8 cellular contexts compared by ENCODE assay signal in the genomic region with DNA sequence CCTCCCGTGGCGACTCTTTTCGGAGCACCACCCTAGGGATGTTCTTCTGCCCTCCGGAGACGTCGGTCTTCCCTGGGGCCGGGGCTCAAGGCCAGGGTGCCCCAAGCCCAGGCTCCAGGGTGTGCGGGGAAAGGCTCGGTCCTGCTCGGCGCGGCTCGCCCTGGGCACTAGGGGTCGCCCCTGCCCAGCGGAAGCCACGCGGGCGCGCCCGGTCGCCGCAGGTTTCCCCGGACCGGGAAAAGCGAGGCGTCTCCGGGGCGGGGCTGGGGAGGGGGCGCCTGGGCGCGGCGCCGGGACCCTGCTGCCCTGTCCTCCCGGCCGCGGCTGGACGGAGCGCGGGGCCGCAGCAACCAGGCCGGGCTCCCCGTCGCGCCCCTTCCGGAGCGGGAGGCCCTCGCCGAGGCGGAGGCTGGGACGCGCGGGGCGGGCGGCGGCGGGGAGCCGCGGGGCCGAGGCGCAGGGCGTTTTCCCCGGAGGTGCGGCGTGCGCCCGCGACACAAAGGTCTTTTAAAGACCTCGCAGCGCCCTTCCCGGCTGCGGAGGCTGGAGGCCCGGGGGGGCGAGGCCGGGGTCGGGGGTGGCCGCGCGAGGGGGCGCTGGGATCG.
DNase-seq lines count a peak whose midpoint lies in the region; ATAC-seq and TF ChIP-seq lines count a peak whose summit lies in the region.

No MANE protein-coding gene starts in this region.

- H3K27me3 Mint-ChIP-seq in naive B cell: peaks cover 0 to 17% (median 9%) of the 10 kb centered on the region in 3 donors

- no peaks in the 10 kb centered on the region; the same call in none of the 2 replicates for H3K9me3 ChIP-seq in OCI-LY3 (ENCODE audit: insufficient read depth, low read length)

- H3K27me3 ChIP-seq in BJ (ENCODE audit: control insufficient read depth, insufficient read depth, low read length) (no peaks in the 10 kb centered on the region), OCI-LY3 (ENCODE audit: low read depth, low read length) (peaks cover 11% of the 10 kb centered on the region; the same call in 1 of the 2 replicates)

- peak overlapping the region; percentile 45 to 92 (median 74) for H3K4me3 Mint-ChIP-seq in naive B cell
- H3K4me3 Mint-ChIP-seq in stimulated activated effector memory CD8-positive, alpha-beta T cell treated with anti-CD3 and anti-CD28 coated beads, Interleukin-12 subunit alpha, Interleukin-12 subunit beta, amount 100 ng/mL, for 72 hours: peak overlapping the region; percentile 70

- peak; percentile 68 for TF ChIP-seq CTCF in BJ (IDR thresholded peaks at IDR 0.05; ENCODE audit: insufficient read depth, low read depth, low read length)
- peak; percentile 68 for TF ChIP-seq CTCF in OCI-LY3 (IDR thresholded peaks at IDR 0.05; ENCODE audit: low read depth, low read length)

- H3K36me3 Mint-ChIP-seq in naive B cell: no peaks in the 10 kb centered on the region
- H3K36me3 Mint-ChIP-seq in stimulated activated effector memory CD8-positive, alpha-beta T cell treated with anti-CD3 and anti-CD28 coated beads, Interleukin-12 subunit alpha, Interleukin-12 subunit beta, amount 100 ng/mL, for 72 hours: no peaks in the 10 kb centered on the region

- CTCF ChIA-PET in BJ (lab: Yijun Ruan, JAX): interaction anchor here (0.7 to 1.7 kb wide), 8 partner anchors 9 to 703 kb away, joined by 3 to 9 read pairs (median 4); a partner anchor contains a TSS

- H4K20me1 ChIP-seq in OCI-LY3 (ENCODE audit: insufficient read depth, low read length): no peaks in the 10 kb centered on the region

- H3K27ac ChIP-seq in OCI-LY3 (ENCODE audit: low read length): no peak overlapping the region

- peaks cover 0 to 2% (median 0%) of the 10 kb centered on the region in 7 donors for H3K9me3 Mint-ChIP-seq in naive B cell
- H3K9me3 Mint-ChIP-seq in stimulated activated effector memory CD8-positive, alpha-beta T cell treated with anti-CD3 and anti-CD28 coated beads, Interleukin-12 subunit alpha, Interleukin-12 subunit beta, amount 100 ng/mL, for 72 hours: no peaks in the 10 kb centered on the region

- POLR2A ChIA-PET in BJ (lab: Charles Lee): no interaction called here

- H2AFZ ChIP-seq in OCI-LY3 (ENCODE audit: low read depth, low read length): peak overlapping the region; percentile 95

- peak overlapping the region; percentile 54 for H3K9ac ChIP-seq in OCI-LY3 (ENCODE audit: low read length)

- H3K4me3 ChIP-seq in BJ (ENCODE audit: low read depth, low read length): peak overlapping the region; percentile 56
- peak overlapping the region; percentile 79 for H3K4me3 ChIP-seq in OCI-LY3 (ENCODE audit: low read length)

- ATAC-seq in GM19372 (IDR thresholded peaks at IDR 0.05; ENCODE audit: low read depth, unreplicated experiment): peak; percentile 89
- ATAC-seq in HG03521 (IDR thresholded peaks at IDR 0.05; ENCODE audit: unreplicated experiment): peak; percentile 81
- ATAC-seq in naive B cell (ENCODE audit: low read depth in 2 of 2): peak; percentile 91 to 93
- peak; percentile 91 for ATAC-seq in stimulated activated effector memory CD8-positive, alpha-beta T cell treated with anti-CD3 and anti-CD28 coated beads, Interleukin-12 subunit alpha, Interleukin-12 subunit beta, amount 100 ng/mL, for 72 hours

- peaks cover 0 to 7% (median 3%) of the 10 kb centered on the region in 3 donors for H3K4me1 Mint-ChIP-seq in naive B cell
- peaks cover 27% of the 10 kb centered on the region for H3K4me1 Mint-ChIP-seq in stimulated activated effector memory CD8-positive, alpha-beta T cell treated with anti-CD3 and anti-CD28 coated beads, Interleukin-12 subunit alpha, Interleukin-12 subunit beta, amount 100 ng/mL, for 72 hours

- DNase-seq in BJ (ENCODE audit: low read depth) (no peak), fibroblast of gingiva (ENCODE audit: low read depth) (peak; percentile 36), naive B cell (peak; percentile 74)
- peak; percentile 84 for DNase-seq in activated T-cell treated with anti-CD3 and anti-CD28 coated beads, Interleukin-2, amount 50 U/mL, for 1 hour
- DNase-seq in stimulated activated effector memory CD8-positive, alpha-beta T cell treated with anti-CD3 and anti-CD28 coated beads, Interleukin-12 subunit alpha, Interleukin-12 subunit beta, amount 100 ng/mL, for 72 hours (ENCODE audit: low spot score in 2 of 2): peak; percentile 77 to 86

- H3K4me2 ChIP-seq in OCI-LY3 (ENCODE audit: low read length): peak overlapping the region; percentile 98

- H3K4me1 ChIP-seq in OCI-LY3 (ENCODE audit: low read length): peaks cover 29% of the 10 kb centered on the region

- H3K27ac Mint-ChIP-seq in naive B cell: no peak overlapping the region
- no peak overlapping the region for H3K27ac Mint-ChIP-seq in stimulated activated effector memory CD8-positive, alpha-beta T cell treated with anti-CD3 and anti-CD28 coated beads, Interleukin-12 subunit alpha, Interleukin-12 subunit beta, amount 100 ng/mL, for 72 hours

- H3K36me3 ChIP-seq in BJ (ENCODE audit: control insufficient read depth, insufficient read depth, low read length): no peaks in the 10 kb centered on the region
- peaks cover 4% of the 10 kb centered on the region for H3K36me3 ChIP-seq in OCI-LY3 (replicated peaks; ENCODE audit: low read depth, low read length)

- H3K79me2 ChIP-seq in OCI-LY3 (ENCODE audit: low read length): no peaks in the 10 kb centered on the region
